8 cellular contexts compared by ENCODE assay signal in the genomic region with DNA sequence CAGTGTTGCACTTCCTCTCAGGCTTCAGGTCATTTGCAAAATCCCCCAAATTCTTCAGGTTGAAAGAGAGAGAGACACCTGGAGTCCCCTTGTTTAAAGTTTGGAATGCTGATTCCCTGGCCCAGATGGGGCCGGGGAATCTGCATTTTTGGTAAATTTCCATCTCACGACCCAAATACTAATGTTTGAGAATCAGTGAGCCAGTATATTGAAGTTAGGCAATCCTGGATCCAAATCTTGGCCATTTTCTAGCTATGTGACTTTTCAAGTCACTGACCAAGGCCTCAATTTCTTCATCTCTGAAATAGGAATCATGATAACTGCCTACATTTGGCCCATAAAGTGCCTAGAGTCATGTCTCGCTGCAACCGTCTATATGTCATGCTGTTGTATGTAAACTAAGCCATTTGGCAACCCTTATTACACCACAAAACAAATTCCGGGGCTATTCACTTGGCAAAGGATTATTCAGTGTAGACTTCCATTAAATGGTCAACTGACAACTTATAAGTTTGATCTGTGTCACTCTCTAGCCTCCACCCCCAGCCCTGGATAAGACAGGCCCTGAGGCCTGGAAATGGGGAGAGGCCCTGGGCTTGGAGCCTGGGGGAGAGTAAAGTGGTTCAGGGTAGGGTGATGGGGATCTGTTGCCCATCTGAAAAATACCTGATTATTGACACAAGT. TPM values are rescaled to one million over a fixed set of nuclear protein-coding genes. Genes with fewer than 3 reads are reported as not detected.
DNase-seq lines count a peak whose midpoint lies in the region; ATAC-seq, FAIRE-seq and TF ChIP-seq lines count a peak whose summit lies in the region.

No MANE protein-coding gene starts in this region.

- peaks cover 0 to 9% (median 3%) of the 10 kb centered on the region in 11 donors for H3K9me3 ChIP-seq in heart right ventricle
- H3K9me3 ChIP-seq in body of pancreas, result no peaks in the 10 kb centered on the region
- peaks cover 0 to 1% of the 10 kb centered on the region in 2 donors for H3K9me3 ChIP-seq in lung (ENCODE audit: control insufficient read depth in 2 of 2, insufficient read depth in 1 of 2, low read length in 1 of 2)

- intact Hi-C loops in heart right ventricle (cut with DNase I), result loop anchor here in 5 of 10 donors (5.0 to 10.0 kb wide), 3 partner anchors 252 to 402 kb away; no protein-coding TSS in a partner anchor
- intact Hi-C loops in left ventricle myocardium superior (cut with micrococcal nuclease), result no loop called here
- intact Hi-C loops in body of pancreas (cut with DNase I), result no loop called here

- TF ChIP-seq CTCF in heart right ventricle (IDR thresholded peaks at IDR 0.05) (no peak), body of pancreas (IDR thresholded peaks at IDR 0.05) (peak in 1 of 7 experiments; percentile 18), lung (IDR thresholded peaks at IDR 0.05; ENCODE audit: control extremely low read depth, extremely low read depth) (no peak)

- FAIRE-seq in urothelium cell line (lab: Jason Lieb, UNC), result no peak

- peak overlapping the region; percentile 99 to 100 (median 100) for H3K27ac ChIP-seq in heart right ventricle
- H3K27ac ChIP-seq in body of pancreas, result peak overlapping the region; percentile 98 to 100 (median 100)
- peak overlapping the region; percentile 99 to 100 for H3K27ac ChIP-seq in lung (ENCODE audit: low read depth in 1 of 2, low read length in 1 of 2)
- peak overlapping the region; percentile 100 for H3K27ac ChIP-seq in urinary bladder (ENCODE audit: low read depth)

- H3K4me1 ChIP-seq in heart right ventricle, result peaks cover 0 to 36% (median 9%) of the 10 kb centered on the region in 9 donors
- H3K4me1 ChIP-seq in body of pancreas, result peaks cover 14% of the 10 kb centered on the region
- peaks cover 0 to 4% of the 10 kb centered on the region in 2 donors for H3K4me1 ChIP-seq in lung (ENCODE audit: control insufficient read depth in 2 of 2, insufficient read depth in 2 of 2, low read length in 2 of 2)
- no peaks in the 10 kb centered on the region for H3K4me1 ChIP-seq in urinary bladder (ENCODE audit: insufficient read depth)

- 66 to 71% methylated on average over 5 of the region's 5 CpGs for WGBS in heart right ventricle, 2 donors
- WGBS in body of pancreas, 2 donors, result 50 to 60% methylated on average over 5 of the region's 5 CpGs
- WGBS in lung, 2 donors, result 54 to 65% methylated on average over 5 of the region's 5 CpGs
- 54% methylated on average over 5 of the region's 5 CpGs for WGBS in urinary bladder

- no peak for DNase-seq in heart right ventricle
- no peak for DNase-seq in left ventricle myocardium superior
- peak in 1 of 4 donors; percentile 11 for DNase-seq in body of pancreas
- no peak for DNase-seq in lung (ENCODE audit: low spot score)
- DNase-seq in NCI-H2171 (lab: John Stamatoyannopoulos, UW), result no peak
- DNase-seq in activated CD4-positive, CD25-positive, alpha-beta regulatory T cell treated with anti-CD3 and anti-CD28 coated beads, Interleukin-2, amount 50 U/mL, for 72 hours, result no peak
- no peak for DNase-seq in urothelium cell line (ENCODE audit: low spot score)

- peaks cover 0 to 5% (median 0%) of the 10 kb centered on the region in 9 donors for H3K36me3 ChIP-seq in heart right ventricle
- no peaks in the 10 kb centered on the region for H3K36me3 ChIP-seq in body of pancreas (replicated peaks in 1 of 2; ENCODE audit: insufficient read depth in 1 of 2, low read depth in 2 of 2)
- no peaks in the 10 kb centered on the region for H3K36me3 ChIP-seq in lung (ENCODE audit: control insufficient read depth in 2 of 2, insufficient read depth in 2 of 2, low read length in 2 of 2)
- H3K36me3 ChIP-seq in urinary bladder (ENCODE audit: insufficient read depth), result no peaks in the 10 kb centered on the region

- H3K27me3 ChIP-seq in heart right ventricle, result no peaks in the 10 kb centered on the region
- H3K27me3 ChIP-seq in body of pancreas, result no peaks in the 10 kb centered on the region
- no peaks in the 10 kb centered on the region for H3K27me3 ChIP-seq in lung (ENCODE audit: control insufficient read depth, insufficient read depth)

- no peak for TF ChIP-seq POLR2A in body of pancreas (IDR thresholded peaks at IDR 0.05)

- ATAC-seq in heart right ventricle (no peak), left ventricle myocardium superior (no peak), body of pancreas (no peak), lung (ENCODE audit: insufficient read depth, low FRiP score) (no peak)

- H3K4me3 ChIP-seq in heart right ventricle, result peak overlapping the region; percentile 60 to 93 (median 87)
- peak overlapping the region; percentile 64 to 94 for H3K4me3 ChIP-seq in body of pancreas
- H3K4me3 ChIP-seq in lung, result peak overlapping the region; percentile 87
- H3K4me3 ChIP-seq in urinary bladder (ENCODE audit: low read depth, low read length), result peak overlapping the region; percentile 86

RNA-seq across cellular contexts. Expression of a gene that starts 3.7 kb away (rescaled TPM):
- total RNA-seq in heart right ventricle, result 100 to 1,000 TPM in 2 of 10 donors, 10 to 100 TPM in 8; 46.5 to 127 (median 55.3) TPM
- polyA plus RNA-seq in heart right ventricle, result 10 to 100 TPM; 40.8 to 41.1 TPM
- total RNA-seq in left ventricle myocardium superior, result 49.2 TPM
- total RNA-seq in body of pancreas, result 100 to 1,000 TPM; 155 to 365 TPM
- 100 to 1,000 TPM; 245 to 289 TPM for total RNA-seq in lung
- polyA plus RNA-seq in lung, result 100 to 1,000 TPM in 1 of 2 donors, 10 to 100 TPM in 1; 63.7 to 364 TPM
- total RNA-seq in urinary bladder, result 82.2 TPM
- polyA plus RNA-seq in urinary bladder, result 653 TPM
